ENCODE assay signal across 27 cellular contexts in the genomic region with DNA sequence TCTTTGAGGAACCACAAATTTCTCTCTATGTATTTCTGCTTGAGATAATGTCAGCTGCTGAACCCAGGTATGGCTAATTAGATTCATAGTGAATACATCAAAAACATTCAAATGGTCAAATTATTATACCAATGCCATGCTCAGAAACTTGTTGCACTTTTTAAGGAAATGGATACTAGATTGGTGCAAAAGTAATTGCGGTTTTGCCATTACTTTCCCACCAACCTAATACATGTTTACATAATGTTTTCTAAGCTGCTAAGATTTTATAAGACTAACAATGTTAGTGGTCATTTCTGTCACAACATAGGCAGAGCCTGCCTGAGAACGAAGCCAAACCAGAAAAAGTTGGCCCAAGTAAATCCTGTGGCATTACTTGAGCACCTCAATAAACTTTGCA.
"Had no signal": no experiment of that assay in that cellular context is flagged by ENCODE, and none has a peak within 500 bp of the region (broad histone marks: within the 10 kb centered on the region; RNA-seq: fewer than 3 reads in every experiment).

No MANE protein-coding gene starts in this region.

- H3K4me1 ChIP-seq: stomach, suprapubic skin, testis, thyroid gland, tibial artery, tibial nerve, transverse colon, upper lobe of left lung, upper lobe of right lung, uterus, vagina had no signal

- H3K4me3 ChIP-seq: stomach, suprapubic skin, testis, thoracic aorta, thyroid gland, tibial artery, tibial nerve, transverse colon, upper lobe of left lung, upper lobe of right lung, uterus, vagina had no signal

- H3K36me3 ChIP-seq: stomach, suprapubic skin, thoracic aorta, thyroid gland, tibial artery, tibial nerve, transverse colon, upper lobe of left lung, upper lobe of right lung, uterus, vagina had no signal

- H3K27ac ChIP-seq: stomach, suprapubic skin, testis, thoracic aorta, thyroid gland, tibial artery, tibial nerve, transverse colon, upper lobe of left lung, upper lobe of right lung, uterus, vagina had no signal

- DNase-seq: stimulated activated CD4-positive, alpha-beta T cell treated with anti-CD3 and anti-CD28 coated beads, Interleukin-2, amount 100 ng/mL, for 48 hours; stimulated activated CD4-positive, alpha-beta T cell treated with anti-CD3 and anti-CD28 coated beads, Interleukin-4, amount 100 ng/mL, for 1 hour; stimulated activated CD4-positive, alpha-beta T cell treated with anti-CD3 and anti-CD28 coated beads, Interleukin-4, amount 100 ng/mL, for 24 hours; stimulated activated CD4-positive, alpha-beta T cell treated with anti-CD3 and anti-CD28 coated beads, Interleukin-4, amount 100 ng/mL, for 4 hours; stimulated activated CD8-positive, alpha-beta memory T cell treated with anti-CD3 and anti-CD28 coated beads, Interleukin-4, amount 100 ng/mL, for 48 hours; stimulated activated naive B cell treated with anti-CD40 and anti-IgM and Interleukin-4, amounts not matched to agents 10 μg/mL and 1 μg/mL and 100 μg/mL, for 72 hours; stimulated activated naive CD4-positive, alpha-beta T cell; stimulated activated naive CD4-positive, alpha-beta T cell treated with Interleukin-2 at 50 U/mL for 16 hours; stimulated activated naive CD8-positive, alpha-beta T cell treated with anti-CD3 and anti-CD28 coated beads, Interleukin-15, amount 100 ng/mL, for 72 hours; stimulated activated naive CD8-positive, alpha-beta T cell treated with anti-CD3 and anti-CD28 coated beads, Interleukin-15, Interleukin-2, amounts not matched to agents 100 U/mL and 50 U/mL, for 24 hours; stomach; substantia nigra; testis; thyroid gland; tibial artery; transverse colon; trophoblast cell; upper lobe of left lung; upper lobe of right lung; uterus had no signal

- H3K9me3 ChIP-seq: stomach, suprapubic skin, testis, thoracic aorta, thyroid gland, tibial artery, tibial nerve, transverse colon, upper lobe of left lung, upper lobe of right lung, uterus, vagina had no signal

- FAIRE-seq: urothelium cell line had no signal

- H3K27me3 ChIP-seq: stomach, suprapubic skin, testis, thyroid gland, tibial artery, tibial nerve, transverse colon, upper lobe of left lung, upper lobe of right lung, uterus, vagina had no signal

- ATAC-seq: stimulated activated effector memory CD8-positive, alpha-beta T cell treated with anti-CD3 and anti-CD28 coated beads, Interleukin-12 subunit alpha, Interleukin-12 subunit beta, amount 100 ng/mL, for 72 hours; stimulated activated memory B cell treated with anti-CD40 and anti-IgM and Interleukin-4, amounts not matched to agents 10 μg/mL and 1 μg/mL and 100 μg/mL, for 72 hours; stimulated activated naive B cell treated with anti-CD40 and anti-IgM and Interleukin-4, amounts not matched to agents 10 μg/mL and 1 μg/mL and 100 μg/mL, for 72 hours; stimulated activated naive CD8-positive, alpha-beta T cell treated with anti-CD3 and anti-CD28 coated beads, Interleukin-15, amount 100 ng/mL, for 72 hours; stimulated activated naive CD8-positive, alpha-beta T cell treated with anti-CD3 and anti-CD28 coated beads, Interleukin-15, Interleukin-2, amounts not matched to agents 100 U/mL and 50 U/mL, for 24 hours; upper lobe of right lung had no signal
